In the genomic region with DNA sequence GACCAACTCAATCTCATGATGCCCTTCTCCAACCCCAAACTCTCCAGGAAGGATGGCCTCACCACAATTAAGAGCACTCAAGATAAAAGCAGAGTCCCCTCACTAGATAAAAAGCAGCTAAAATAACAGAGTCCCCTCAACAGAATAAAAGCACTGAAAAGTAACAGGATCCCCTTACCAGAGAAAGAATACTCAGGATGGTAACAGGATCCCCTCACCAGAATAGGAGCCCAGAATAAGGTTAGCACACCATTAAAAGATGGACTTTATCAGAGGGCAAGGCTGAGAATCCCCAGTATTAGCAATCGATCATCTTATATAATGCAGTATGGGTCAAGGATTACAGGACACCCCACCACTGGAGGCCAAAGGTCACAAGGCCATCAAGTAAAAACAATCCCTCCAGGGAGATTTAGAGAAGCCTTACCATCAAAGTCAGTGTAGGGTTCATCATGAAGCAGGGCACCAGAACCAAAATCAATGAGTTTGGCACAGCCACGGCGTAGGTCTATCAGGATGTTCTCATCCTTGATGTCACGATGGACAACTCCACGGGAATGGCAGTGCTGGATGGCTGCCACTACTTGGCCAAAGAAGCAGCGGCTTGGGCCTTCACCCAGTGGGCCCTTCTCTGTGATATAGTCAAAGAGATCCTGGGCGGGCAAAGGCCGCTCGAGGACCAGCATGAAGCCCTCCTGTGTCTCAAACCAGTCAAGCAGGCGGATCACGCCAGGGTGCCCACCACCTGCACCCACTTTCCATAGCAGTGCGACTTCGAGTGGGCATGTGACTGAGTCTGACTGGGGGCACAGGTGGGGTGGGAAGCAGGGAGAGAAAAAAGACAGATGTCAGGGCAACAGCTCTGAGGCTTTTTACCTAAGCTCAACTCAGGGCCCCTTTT, we compare ENCODE assay signal across 16 cellular contexts. TPM values are rescaled to one million over a fixed set of nuclear protein-coding genes. Genes with fewer than 3 reads are reported as not detected.
DNase-seq lines count a peak whose midpoint lies in the region; ATAC-seq and TF ChIP-seq lines count a peak whose summit lies in the region.
"Had no signal": no experiment of that assay in that cellular context is flagged by ENCODE, and none has a peak within 500 bp of the region (broad histone marks: within the 10 kb centered on the region; RNA-seq: fewer than 3 reads in every experiment).

No MANE protein-coding gene starts in this region.

- peak overlapping the region; percentile 71 to 97 (median 96) for H3K4me3 Mint-ChIP-seq in CD4-positive, alpha-beta memory T cell
- H3K4me3 Mint-ChIP-seq in GM23338 (peak overlapping the region; percentile 98), memory B cell (peak overlapping the region; percentile 87)
- H3K4me3 Mint-ChIP-seq in activated CD8-positive, alpha-beta T cell treated with anti-CD3 and anti-CD28 coated beads, Interleukin-2, amount 10 ng/mL, durations not matched to agents 7 days and 5 days: peak overlapping the region; percentile 46

- peaks cover 46 to 84% of the 10 kb centered on the region in 2 donors for H3K36me3 Mint-ChIP-seq in CD4-positive, alpha-beta memory T cell
- peaks cover 66% of the 10 kb centered on the region for H3K36me3 Mint-ChIP-seq in GM23338 (ENCODE audit: low read depth)
- peaks cover 47% of the 10 kb centered on the region for H3K36me3 Mint-ChIP-seq in activated CD8-positive, alpha-beta T cell treated with anti-CD3 and anti-CD28 coated beads, Interleukin-2, amount 10 ng/mL, durations not matched to agents 7 days and 5 days (ENCODE audit: low read depth)
- H3K36me3 Mint-ChIP-seq in memory B cell: peaks cover 21% of the 10 kb centered on the region

- H3K4me3 ChIP-seq in CD4-positive, alpha-beta memory T cell (ENCODE audit: low read length in 2 of 2): peak overlapping the region; percentile 29 to 98
- H3K4me3 ChIP-seq in GM23338: peak overlapping the region; percentile 87; the same call in 1 of the 2 replicates
- H3K4me3 ChIP-seq: adrenal gland, BLaER1, suprapubic skin had no signal

- no peaks in the 10 kb centered on the region for H3K27me3 ChIP-seq in CD4-positive, alpha-beta memory T cell (ENCODE audit: insufficient read depth, low read length)
- H3K27me3 ChIP-seq in GM23338 (ENCODE audit: insufficient read depth): no peaks in the 10 kb centered on the region
- H3K27me3 ChIP-seq: adrenal gland, heart left ventricle, suprapubic skin had no signal

- no peak overlapping the region for H2AFZ ChIP-seq in GM23338

- peaks cover 0 to 17% (median 0%) of the 10 kb centered on the region in 8 donors for H3K9me3 Mint-ChIP-seq in CD4-positive, alpha-beta memory T cell
- H3K9me3 Mint-ChIP-seq in GM23338: peaks cover 10% of the 10 kb centered on the region
- no peaks in the 10 kb centered on the region for H3K9me3 Mint-ChIP-seq in activated CD8-positive, alpha-beta T cell treated with anti-CD3 and anti-CD28 coated beads, Interleukin-2, amount 10 ng/mL, durations not matched to agents 7 days and 5 days (ENCODE audit: insufficient read depth)
- no peaks in the 10 kb centered on the region for H3K9me3 Mint-ChIP-seq in memory B cell

- POLR2A ChIA-PET in CD4-positive, alpha-beta memory T cell (lab: Charles Lee; ENCODE audit: partially characterized antibody): interaction anchor here (0.9 to 3.3 kb wide), 8 partner anchors 12 to 267 kb away, joined by 3 to 33 read pairs (median 5); a partner anchor contains a TSS
- POLR2A ChIA-PET in activated CD8-positive, alpha-beta T cell treated with anti-CD3 and anti-CD28 coated beads, Interleukin-2, amount 10 ng/mL, durations not matched to agents 7 days and 5 days (lab: Charles Lee): interaction anchor here (0.5 to 7.1 kb wide), 5 partner anchors 24 to 1758 kb away, joined by 3 to 93 read pairs (median 3); no protein-coding TSS in a partner anchor

- peaks cover 39% of the 10 kb centered on the region for H3F3A ChIP-seq in GM23338 (replicated peaks; ENCODE audit: low read depth)

- H3K36me3 ChIP-seq in CD4-positive, alpha-beta memory T cell (ENCODE audit: insufficient read depth, low read length): peaks cover 47% of the 10 kb centered on the region
- peaks cover 34% of the 10 kb centered on the region; the same call in 1 of the 2 replicates for H3K36me3 ChIP-seq in GM23338 (ENCODE audit: insufficient read depth)
- H3K36me3 ChIP-seq: adrenal gland had no signal

- ATAC-seq in GM23338: no peak
- no peak for ATAC-seq in activated CD8-positive, alpha-beta T cell treated with anti-CD3 and anti-CD28 coated beads, Interleukin-2, amount 10 ng/mL, durations not matched to agents 7 days and 5 days
- no peak for ATAC-seq in memory B cell (ENCODE audit: low read depth)
- ATAC-seq in GM18519 (IDR thresholded peaks at IDR 0.05; ENCODE audit: low FRiP score, unreplicated experiment): no peak
- ATAC-seq: heart left ventricle had no signal

- no peaks in the 10 kb centered on the region for H3K9me2 ChIP-seq in GM23338 (ENCODE audit: insufficient read depth)

- peaks cover 58% of the 10 kb centered on the region for H3K79me2 ChIP-seq in GM23338 (replicated peaks; ENCODE audit: insufficient read depth)

- H3K27ac Mint-ChIP-seq in CD4-positive, alpha-beta memory T cell: peak overlapping the region; percentile 43 to 96 (median 79)
- H3K27ac Mint-ChIP-seq in GM23338 (no peak overlapping the region), memory B cell (peak overlapping the region; percentile 99)
- peak overlapping the region; percentile 55 for H3K27ac Mint-ChIP-seq in activated CD8-positive, alpha-beta T cell treated with anti-CD3 and anti-CD28 coated beads, Interleukin-2, amount 10 ng/mL, durations not matched to agents 7 days and 5 days

- no peak for TF ChIP-seq CTCF in GM23338 (conservative IDR thresholded peaks at IDR 0.05; ENCODE audit: low read depth in 2 of 2)

- no peaks in the 10 kb centered on the region for H3K27me3 Mint-ChIP-seq in CD4-positive, alpha-beta memory T cell
- H3K27me3 Mint-ChIP-seq in GM23338 (ENCODE audit: insufficient read depth, low read depth, poor library complexity) (peaks cover 28% of the 10 kb centered on the region), memory B cell (no peaks in the 10 kb centered on the region)
- no peaks in the 10 kb centered on the region for H3K27me3 Mint-ChIP-seq in activated CD8-positive, alpha-beta T cell treated with anti-CD3 and anti-CD28 coated beads, Interleukin-2, amount 10 ng/mL, durations not matched to agents 7 days and 5 days (ENCODE audit: low read depth)

- CTCF ChIA-PET in CD4-positive, alpha-beta memory T cell (lab: Charles Lee; ENCODE audit: partially characterized antibody): interaction anchor here (0.6 to 2.3 kb wide), 6 partner anchors 23 to 267 kb away, joined by 3 to 12 read pairs (median 6); no protein-coding TSS in a partner anchor
- CTCF ChIA-PET in activated CD8-positive, alpha-beta T cell treated with anti-CD3 and anti-CD28 coated beads, Interleukin-2, amount 10 ng/mL, durations not matched to agents 7 days and 5 days (lab: Charles Lee): interaction anchor here (1.0 to 1.9 kb wide), 5 partner anchors 17 to 34 kb away, joined by 3 to 6 read pairs (median 4); a partner anchor contains a TSS

- peak overlapping the region; percentile 36 for H3K27ac ChIP-seq in CD4-positive, alpha-beta memory T cell (ENCODE audit: low read depth, low read length)
- 0 out of 2 replicates have a peak overlapping the region, but pooled peaks have one; percentile 66 for H3K27ac ChIP-seq in GM23338 (ENCODE audit: low read depth)
- H3K27ac ChIP-seq: adrenal gland, BLaER1, heart left ventricle, suprapubic skin had no signal

- H3K4me1 ChIP-seq in CD4-positive, alpha-beta memory T cell (ENCODE audit: insufficient read depth, low read length): peaks cover 60% of the 10 kb centered on the region
- peaks cover 19% of the 10 kb centered on the region; the same call in 1 of the 2 replicates for H3K4me1 ChIP-seq in GM23338 (ENCODE audit: insufficient read depth)

- DNase-seq in CD4-positive, alpha-beta memory T cell: no peak
- DNase-seq in GM23338 (ENCODE audit: low spot score) (no peak), memory B cell (ENCODE audit: low spot score in 2 of 2) (no peak), COR-L47 (lab: John Stamatoyannopoulos, UW) (no peak), NCI-H748 treated with DMSO at 0.1 percent for 48 hours (lab: John Stamatoyannopoulos, UW) (no peak)
- DNase-seq in activated CD8-positive, alpha-beta T cell treated with anti-CD3 and anti-CD28 coated beads, Interleukin-2, amount 10 ng/mL, durations not matched to agents 7 days and 5 days: no peak
- DNase-seq: activated CD4-positive, alpha-beta T cell treated with anti-CD3 and anti-CD28 coated beads, Interleukin-2, amount 50 U/mL, for 48 hours; adrenal gland; cerebellar nuclear complex; erythroblast; heart left ventricle; NCI-H187 treated with DMSO at 0.1 percent for 48 hours; NCI-H526 had no signal

- H3K9me3 ChIP-seq in CD4-positive, alpha-beta memory T cell (ENCODE audit: control insufficient read depth in 1 of 2, low read length in 2 of 2): no peaks in the 10 kb centered on the region
- H3K9me3 ChIP-seq: adrenal gland, BLaER1, suprapubic skin had no signal

- peaks cover 13% of the 10 kb centered on the region for H4K20me1 ChIP-seq in GM23338 (replicated peaks; ENCODE audit: insufficient read depth)

- H3K4me2 ChIP-seq in GM23338: peak overlapping the region; percentile 79
- H3K4me2 ChIP-seq: BLaER1 had no signal

- intact Hi-C loops in CD4-positive, alpha-beta memory T cell (cut with micrococcal nuclease): loop anchor here (5.0 kb wide), 1 partner anchor 87 kb away; a partner anchor contains a TSS

- peaks cover 28 to 83% (median 57%) of the 10 kb centered on the region in 4 donors for H3K4me1 Mint-ChIP-seq in CD4-positive, alpha-beta memory T cell
- peaks cover 38% of the 10 kb centered on the region for H3K4me1 Mint-ChIP-seq in GM23338
- peaks cover 66% of the 10 kb centered on the region for H3K4me1 Mint-ChIP-seq in activated CD8-positive, alpha-beta T cell treated with anti-CD3 and anti-CD28 coated beads, Interleukin-2, amount 10 ng/mL, durations not matched to agents 7 days and 5 days (ENCODE audit: low read depth)
- H3K4me1 Mint-ChIP-seq in memory B cell: peaks cover 31% of the 10 kb centered on the region

RNA-seq across cellular contexts. Expression of a gene that starts 3.4 kb away (rescaled TPM):
- 10 to 100 TPM; 13.8 to 15.8 TPM for total RNA-seq in CD4-positive, alpha-beta memory T cell
- polyA plus RNA-seq in CD4-positive, alpha-beta memory T cell: 10 to 100 TPM; 11.8 to 14.4 TPM
- total RNA-seq in GM23338 (2014; rRNA removed; shearing (Covaris generic)): 16.4 and 17.7 TPM in 2 replicates
- polyA plus RNA-seq in GM23338 (2016; fragmentation: Nextera tagmentation; extraction: Ambion mirVana): 13.0 and 20.6 TPM in 2 replicates
- 10 to 100 TPM; 14.8 to 15.3 TPM for total RNA-seq in activated CD8-positive, alpha-beta T cell treated with anti-CD3 and anti-CD28 coated beads, Interleukin-2, amount 10 ng/mL, durations not matched to agents 7 days and 5 days

RNA-seq across cellular contexts. Expression of a gene that starts 4.0 kb away (rescaled TPM):
- total RNA-seq in CD4-positive, alpha-beta memory T cell: 100 to 1,000 TPM; 117 to 118 TPM
- polyA plus RNA-seq in CD4-positive, alpha-beta memory T cell: 100 to 1,000 TPM; 396 to 489 TPM
- total RNA-seq in GM23338 (2014; rRNA removed; shearing (Covaris generic)): 336 and 359 TPM in 2 replicates
- 232 and 237 TPM in 2 replicates for polyA plus RNA-seq in GM23338 (2016; fragmentation: Nextera tagmentation; extraction: Ambion mirVana)
- total RNA-seq in activated CD8-positive, alpha-beta T cell treated with anti-CD3 and anti-CD28 coated beads, Interleukin-2, amount 10 ng/mL, durations not matched to agents 7 days and 5 days: 10 to 100 TPM; 51.3 to 53.6 TPM

RNA-seq across cellular contexts. Expression of a gene that starts 17.1 kb away (rescaled TPM):
- total RNA-seq in CD4-positive, alpha-beta memory T cell: 10 to 100 TPM; 59.6 to 64.4 TPM
- 10 to 100 TPM; 80.0 to 94.1 TPM for polyA plus RNA-seq in CD4-positive, alpha-beta memory T cell
- 53.2 and 63.4 TPM in 2 replicates for total RNA-seq in GM23338 (2014; rRNA removed; shearing (Covaris generic))
- polyA plus RNA-seq in GM23338 (2016; fragmentation: Nextera tagmentation; extraction: Ambion mirVana): 121 and 130 TPM in 2 replicates
- 10 to 100 TPM; 63.9 to 70.8 TPM for total RNA-seq in activated CD8-positive, alpha-beta T cell treated with anti-CD3 and anti-CD28 coated beads, Interleukin-2, amount 10 ng/mL, durations not matched to agents 7 days and 5 days

RNA-seq across cellular contexts. Expression of a gene that starts 17.3 kb away (rescaled TPM):
- total RNA-seq in CD4-positive, alpha-beta memory T cell: 10 to 100 TPM; 42.6 to 46.2 TPM
- 10 to 100 TPM; 65.3 to 69.7 TPM for polyA plus RNA-seq in CD4-positive, alpha-beta memory T cell
- total RNA-seq in GM23338 (2014; rRNA removed; shearing (Covaris generic)): 61.3 and 67.1 TPM in 2 replicates
- polyA plus RNA-seq in GM23338 (2016; fragmentation: Nextera tagmentation; extraction: Ambion mirVana): 147 and 158 TPM in 2 replicates
- total RNA-seq in activated CD8-positive, alpha-beta T cell treated with anti-CD3 and anti-CD28 coated beads, Interleukin-2, amount 10 ng/mL, durations not matched to agents 7 days and 5 days: 10 to 100 TPM; 41.6 to 44.1 TPM

RNA-seq across cellular contexts. Expression of a gene that starts 42.6 kb away (rescaled TPM):
- 10 to 100 TPM; 92.0 to 94.5 TPM for total RNA-seq in CD4-positive, alpha-beta memory T cell
- 10 to 100 TPM; 16.5 to 45.6 TPM for polyA plus RNA-seq in CD4-positive, alpha-beta memory T cell
- total RNA-seq in GM23338 (2014; rRNA removed; shearing (Covaris generic)): 45.4 and 56.5 TPM in 2 replicates
- 23.5 and 28.7 TPM in 2 replicates for polyA plus RNA-seq in GM23338 (2016; fragmentation: Nextera tagmentation; extraction: Ambion mirVana)
- 10 to 100 TPM; 40.0 to 41.7 TPM for total RNA-seq in activated CD8-positive, alpha-beta T cell treated with anti-CD3 and anti-CD28 coated beads, Interleukin-2, amount 10 ng/mL, durations not matched to agents 7 days and 5 days

Comparison
In these comparisons a context has a peak if more than half of its experiments do, and no peak if none do; other contexts are left out.
1. H3K4me3 Mint-ChIP-seq: peak in every context shown above with its lines; median percentile 98 in GM23338; 96 in CD4-positive, alpha-beta memory T cell; 87 in memory B cell; 46 in activated CD8-positive, alpha-beta T cell treated with anti-CD3 and anti-CD28 coated beads, Interleukin-2, amount 10 ng/mL, durations not matched to agents 7 days and 5 days.